Comparison of ENCODE assay signal across 7 cellular contexts in genomic region chr7:26670841-26671240, GRCh38.
"Had no signal": no experiment of that assay in that cellular context is flagged by ENCODE, and none has a peak within 500 bp of the region (broad histone marks: within the 10 kb centered on the region; RNA-seq: fewer than 3 reads in every experiment).

No MANE protein-coding gene starts in this region.

- H3K4me3 ChIP-seq: GM23248, K562 had no signal

- H3K27ac ChIP-seq: GM23248 had no signal

- H2AFZ ChIP-seq: GM23248 had no signal

- DNase-seq: GM23248, GOT3, H9, HCEC 1CT, IMR-90 had no signal

- ATAC-seq: K562 had no signal

- FAIRE-seq: HTR-8/SVneo, K562 had no signal

- H3K9ac ChIP-seq: GM23248 had no signal
